Comparison of ENCODE assay signal across 8 cellular contexts in genomic region chr5:68252678-68253520, GRCh38. TPM values are rescaled to one million over a fixed set of nuclear protein-coding genes. Genes with fewer than 3 reads are reported as not detected.
A peak's percentile ranks its signal among the peaks of the same experiment; 100 is the strongest.
DNase-seq lines count a peak whose midpoint lies in the region; ATAC-seq and TF ChIP-seq lines count a peak whose summit lies in the region.

No MANE protein-coding gene starts in this region.

- H3K9me2 ChIP-seq in OCI-LY1 (ENCODE audit: low read depth, low read length): no peaks in the 10 kb centered on the region

- intact Hi-C loops in Right ventricle myocardium superior (cut with DNase I): loop anchor here (10.0 kb wide), 3 partner anchors 448 to 1008 kb away; no protein-coding TSS in a partner anchor

- H3K4me2 ChIP-seq in OCI-LY1 (ENCODE audit: low read length): no peak overlapping the region

- DNase-seq in GM12865 (ENCODE audit: low read depth): peak; percentile 73
- DNase-seq in adipocyte (ENCODE audit: low read depth): peak; percentile 84
- DNase-seq in Right ventricle myocardium superior: no peak
- peak; percentile 91 for DNase-seq in pons (ENCODE audit: low spot score)

- H3K4me3 ChIP-seq in ACC112 (ENCODE audit: low read depth, low read length) (peak overlapping the region; percentile 38; the same call in 1 of the 2 replicates), GM12865 (ENCODE audit: low read depth, low read length) (no peak overlapping the region), OCI-LY1 (ENCODE audit: low read depth, low read length, poor library complexity, severe bottlenecking) (no peak overlapping the region), adipocyte (ENCODE audit: low read length) (peak overlapping the region; percentile 67)

- ATAC-seq in HG03280 (IDR thresholded peaks at IDR 0.05; ENCODE audit: unreplicated experiment) (peak; percentile 50), Right ventricle myocardium superior (ENCODE audit: poor library complexity) (peak; percentile 68), HG03469 (IDR thresholded peaks at IDR 0.05; ENCODE audit: unreplicated experiment) (no peak)

- peak overlapping the region; percentile 38 for H3K27ac ChIP-seq in ACC112 (ENCODE audit: low read depth, low read length)
- no peak overlapping the region for H3K27ac ChIP-seq in OCI-LY1 (ENCODE audit: low read depth, low read length, poor library complexity, severe bottlenecking)

- TF ChIP-seq CTCF in GM12865 (IDR thresholded peaks at IDR 0.05; ENCODE audit: insufficient read depth, low read depth, low read length, missing control alignments): peak; percentile 81
- TF ChIP-seq CTCF in OCI-LY1 (IDR thresholded peaks at IDR 0.05; ENCODE audit: low read length): peak; percentile 71

- H3K27me3 ChIP-seq in ACC112 (ENCODE audit: insufficient read depth, low read length): no peaks in the 10 kb centered on the region
- no peaks in the 10 kb centered on the region for H3K27me3 ChIP-seq in OCI-LY1 (ENCODE audit: insufficient read depth, low read length)
- H3K27me3 ChIP-seq in adipocyte (replicated peaks; ENCODE audit: control insufficient read depth, insufficient read depth, low read length): no peaks in the 10 kb centered on the region

- H3K9me3 ChIP-seq in OCI-LY1 (ENCODE audit: low read length) (no peaks in the 10 kb centered on the region), adipocyte (ENCODE audit: control insufficient read depth, low read length) (no peaks in the 10 kb centered on the region)

- H4K20me1 ChIP-seq in OCI-LY1 (ENCODE audit: insufficient read depth, low read length): no peaks in the 10 kb centered on the region

- H3F3A ChIP-seq in OCI-LY1 (ENCODE audit: insufficient read depth, low read length): no peaks in the 10 kb centered on the region; the same call in 1 of the 2 replicates

- peaks cover 46% of the 10 kb centered on the region for H3K4me1 ChIP-seq in ACC112 (ENCODE audit: control insufficient read depth, insufficient read depth, low read length, unreplicated experiment)
- peaks cover 42% of the 10 kb centered on the region for H3K4me1 ChIP-seq in OCI-LY1 (ENCODE audit: insufficient read depth, low read length, severe bottlenecking)
- H3K4me1 ChIP-seq in adipocyte (ENCODE audit: control insufficient read depth, insufficient read depth, low read length): peaks cover 85% of the 10 kb centered on the region

- H3K79me2 ChIP-seq in ACC112 (ENCODE audit: control insufficient read depth, insufficient read depth, low read length, unreplicated experiment): peaks cover 57% of the 10 kb centered on the region
- peaks cover 47% of the 10 kb centered on the region for H3K79me2 ChIP-seq in OCI-LY1 (ENCODE audit: insufficient read depth, low read length)

- H3K9ac ChIP-seq in OCI-LY1 (ENCODE audit: low read length) (no peak overlapping the region), adipocyte (ENCODE audit: low read length) (peak overlapping the region; percentile 82)

- no peaks in the 10 kb centered on the region for H3K36me3 ChIP-seq in ACC112 (ENCODE audit: insufficient read depth, low read length)
- no peaks in the 10 kb centered on the region for H3K36me3 ChIP-seq in OCI-LY1 (ENCODE audit: insufficient read depth, low read length)
- H3K36me3 ChIP-seq in adipocyte (ENCODE audit: control insufficient read depth, insufficient read depth, low read length, severe bottlenecking): peaks cover 14% of the 10 kb centered on the region

- H2AFZ ChIP-seq in ACC112 (ENCODE audit: low read length, unreplicated experiment) (no peak overlapping the region), OCI-LY1 (ENCODE audit: low read length) (no peak overlapping the region)

RNA-seq across cellular contexts. Expression of gene PIK3R1, which starts 37.3 kb away (rescaled TPM):
- 103 TPM for total RNA-seq in Right ventricle myocardium superior

Comparison
In these comparisons a context has a peak if more than half of its experiments do, and no peak if none do; other contexts are left out.
1. H3K4me3 ChIP-seq: peak in ACC112 (single experiment) and adipocyte (single experiment); none in GM12865 (single experiment) and OCI-LY1 (single experiment).